1 cellular context compared by ENCODE assay signal in the genomic region with DNA sequence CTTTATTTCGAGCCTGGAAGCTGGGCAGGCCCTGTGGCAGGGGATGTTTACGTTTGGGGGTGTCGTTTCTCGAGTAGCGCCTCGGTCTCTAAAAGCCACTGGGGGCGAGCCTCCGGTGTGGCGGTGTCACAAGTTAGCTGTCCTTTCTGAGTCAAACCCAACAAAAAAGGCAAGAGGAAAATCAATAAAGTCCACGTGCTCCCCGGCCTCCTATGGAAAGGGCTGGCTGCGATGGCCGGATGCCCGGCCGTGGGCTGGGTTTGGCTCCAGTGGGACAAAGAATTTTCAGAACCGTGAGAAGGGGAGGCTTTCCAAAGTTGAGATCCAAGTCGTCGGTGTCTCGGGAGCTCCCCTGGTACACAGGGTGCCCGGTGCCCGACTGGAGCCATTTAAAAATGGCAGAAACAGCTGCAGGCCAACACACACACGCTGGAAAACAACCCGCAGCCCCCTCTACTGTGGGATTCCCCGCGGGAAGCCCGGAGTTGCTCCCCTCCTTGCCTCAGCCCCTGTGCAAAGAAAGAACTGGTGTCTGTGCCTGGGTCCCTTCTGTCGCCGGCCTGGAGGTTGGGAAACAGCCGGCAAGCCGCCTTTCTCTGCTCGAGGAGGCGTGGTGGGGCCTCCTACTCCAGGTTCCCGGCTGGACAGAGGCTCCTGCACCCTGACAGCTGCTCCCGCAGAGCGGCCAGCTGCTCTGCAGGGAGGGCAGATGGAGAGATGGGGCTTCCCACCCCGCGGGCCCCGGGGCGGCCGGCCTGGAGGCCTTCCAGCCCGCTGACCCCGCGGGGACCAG.
TF ChIP-seq lines count a peak whose summit lies in the region.

No MANE protein-coding gene starts in this region.

TF ChIP-seq in K562, 482 proteins besides CTCF, POLR2A, EP300 and RAD21 (continued from another document and continues in another):
- TF ChIP-seq MNT (conservative IDR thresholded peaks at IDR 0.05) (peak; percentile 97 to 98), RBFOX2 (IDR thresholded peaks at IDR 0.05; ENCODE audit: low read depth, low read length) (peak; percentile 78), NR2C2 (CRISPR knock-in tag; IDR thresholded peaks at IDR 0.05) (no peak), NR2C2 (tag; IDR thresholded peaks at IDR 0.05) (0 out of 2 replicates have a peak, but pooled peaks have one; percentile 34), GABPA (tag; conservative IDR thresholded peaks at IDR 0.05; ENCODE audit: low read depth) (0 out of 2 replicates have a peak, but pooled peaks have one; percentile 5), ZNF586 (CRISPR knock-in tag; conservative IDR thresholded peaks at IDR 0.05) (no peak), EP400 (IDR thresholded peaks at IDR 0.05) (peak; percentile 46; the same call in 1 of the 2 replicates), RBBP5 (IDR thresholded peaks at IDR 0.05; ENCODE audit: borderline replicate concordance, insufficient read depth, low read length, poor library complexity, severe bottlenecking) (peak; percentile 50), ZFX (CRISPR knock-in tag; IDR thresholded peaks at IDR 0.05) (peak; percentile 32), POLR2G (IDR thresholded peaks at IDR 0.05; ENCODE audit: low read depth, low read length) (peak; percentile 61), TEAD4 (IDR thresholded peaks at IDR 0.05; ENCODE audit: low read length) (0 out of 2 replicates have a peak, but pooled peaks have one; percentile 10), TEAD4 (CRISPR knock-in tag; IDR thresholded peaks at IDR 0.05; ENCODE audit: borderline replicate concordance) (no peak), MGA (IDR thresholded peaks at IDR 0.05) (peak; percentile 83), PHF8 (IDR thresholded peaks at IDR 0.05; ENCODE audit: borderline replicate concordance, low read length) (peak; percentile 8; the same call in 1 of the 2 replicates), PRPF4 (IDR thresholded peaks at IDR 0.05; ENCODE audit: insufficient read depth, low read depth, low read length, poor library complexity, severe bottlenecking) (no peak), CEBPG (CRISPR knock-in tag; IDR thresholded peaks at IDR 0.05) (no peak), CEBPG (tag; conservative IDR thresholded peaks at IDR 0.05 in 1 of 2, IDR thresholded peaks at IDR 0.05 in 1 of 2) (no peak), RB1 (IDR thresholded peaks at IDR 0.05; ENCODE audit: low read depth) (peak; percentile 5; the same call in 1 of the 2 replicates), FOXK2 (conservative IDR thresholded peaks at IDR 0.05 in 1 of 2, IDR thresholded peaks at IDR 0.05 in 1 of 2; ENCODE audit: low read depth in 2 of 2) (peak in 1 of 2 experiments; percentile 66; a peak in 3 of 4 replicates), YBX1 (IDR thresholded peaks at IDR 0.05) (no peak), VEZF1 (CRISPR knock-in tag; IDR thresholded peaks at IDR 0.05) (0 out of 2 replicates have a peak, but pooled peaks have one; percentile 9), NR4A1 (CRISPR knock-in tag; IDR thresholded peaks at IDR 0.05) (no peak), NR4A1 (tag; IDR thresholded peaks at IDR 0.05) (no peak), E2F6 (IDR thresholded peaks at IDR 0.05; ENCODE audit: borderline replicate concordance in 1 of 2, extremely low read depth in 1 of 2, insufficient read depth in 1 of 2, insufficient read length in 1 of 2, low read depth in 1 of 2, low read length in 1 of 2, poor library complexity in 1 of 2, severe bottlenecking in 1 of 2) (peak in 1 of 2 experiments; percentile 63), L3MBTL2 (IDR thresholded peaks at IDR 0.05) (peak; percentile 79), ZNF408 (CRISPR knock-in tag; IDR thresholded peaks at IDR 0.05; ENCODE audit: low read depth) (no peak), POLR3A (IDR thresholded peaks at IDR 0.05; ENCODE audit: borderline replicate concordance, extremely low read depth, insufficient read depth, insufficient read length) (no peak)
- TF ChIP-seq, protein P1, sequence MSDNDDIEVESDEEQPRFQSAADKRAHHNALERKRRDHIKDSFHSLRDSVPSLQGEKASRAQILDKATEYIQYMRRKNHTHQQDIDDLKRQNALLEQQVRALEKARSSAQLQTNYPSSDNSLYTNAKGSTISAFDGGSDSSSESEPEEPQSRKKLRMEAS (CRISPR knock-in tag; IDR thresholded peaks at IDR 0.05) = peak; percentile 75
- TF ChIP-seq, protein P2, sequence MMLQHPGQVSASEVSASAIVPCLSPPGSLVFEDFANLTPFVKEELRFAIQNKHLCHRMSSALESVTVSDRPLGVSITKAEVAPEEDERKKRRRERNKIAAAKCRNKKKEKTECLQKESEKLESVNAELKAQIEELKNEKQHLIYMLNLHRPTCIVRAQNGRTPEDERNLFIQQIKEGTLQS (IDR thresholded peaks at IDR 0.05) = no peak
- TF ChIP-seq, protein P2 (CRISPR knock-in tag; conservative IDR thresholded peaks at IDR 0.05) = no peak
- TF ChIP-seq, protein P3, sequence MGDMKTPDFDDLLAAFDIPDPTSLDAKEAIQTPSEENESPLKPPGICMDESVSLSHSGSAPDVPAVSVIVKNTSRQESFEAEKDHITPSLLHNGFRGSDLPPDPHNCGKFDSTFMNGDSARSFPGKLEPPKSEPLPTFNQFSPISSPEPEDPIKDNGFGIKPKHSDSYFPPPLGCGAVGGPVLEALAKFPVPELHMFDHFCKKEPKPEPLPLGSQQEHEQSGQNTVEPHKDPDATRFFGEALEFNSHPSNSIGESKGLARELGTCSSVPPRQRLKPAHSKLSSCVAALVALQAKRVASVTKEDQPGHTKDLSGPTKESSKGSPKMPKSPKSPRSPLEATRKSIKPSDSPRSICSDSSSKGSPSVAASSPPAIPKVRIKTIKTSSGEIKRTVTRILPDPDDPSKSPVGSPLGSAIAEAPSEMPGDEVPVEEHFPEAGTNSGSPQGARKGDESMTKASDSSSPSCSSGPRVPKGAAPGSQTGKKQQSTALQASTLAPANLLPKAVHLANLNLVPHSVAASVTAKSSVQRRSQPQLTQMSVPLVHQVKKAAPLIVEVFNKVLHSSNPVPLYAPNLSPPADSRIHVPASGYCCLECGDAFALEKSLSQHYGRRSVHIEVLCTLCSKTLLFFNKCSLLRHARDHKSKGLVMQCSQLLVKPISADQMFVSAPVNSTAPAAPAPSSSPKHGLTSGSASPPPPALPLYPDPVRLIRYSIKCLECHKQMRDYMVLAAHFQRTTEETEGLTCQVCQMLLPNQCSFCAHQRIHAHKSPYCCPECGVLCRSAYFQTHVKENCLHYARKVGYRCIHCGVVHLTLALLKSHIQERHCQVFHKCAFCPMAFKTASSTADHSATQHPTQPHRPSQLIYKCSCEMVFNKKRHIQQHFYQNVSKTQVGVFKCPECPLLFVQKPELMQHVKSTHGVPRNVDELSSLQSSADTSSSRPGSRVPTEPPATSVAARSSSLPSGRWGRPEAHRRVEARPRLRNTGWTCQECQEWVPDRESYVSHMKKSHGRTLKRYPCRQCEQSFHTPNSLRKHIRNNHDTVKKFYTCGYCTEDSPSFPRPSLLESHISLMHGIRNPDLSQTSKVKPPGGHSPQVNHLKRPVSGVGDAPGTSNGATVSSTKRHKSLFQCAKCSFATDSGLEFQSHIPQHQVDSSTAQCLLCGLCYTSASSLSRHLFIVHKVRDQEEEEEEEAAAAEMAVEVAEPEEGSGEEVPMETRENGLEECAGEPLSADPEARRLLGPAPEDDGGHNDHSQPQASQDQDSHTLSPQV (IDR thresholded peaks at IDR 0.05) = peak; percentile 70; the same call in 1 of the 2 replicates
